ENCODE assay signal across 13 cellular contexts in genomic region chr22:39530136-39530535, GRCh38. TPM values are rescaled to one million over a fixed set of nuclear protein-coding genes. Genes with fewer than 3 reads are reported as not detected.
DNase-seq lines count a peak whose midpoint lies in the region; ATAC-seq, FAIRE-seq and TF ChIP-seq lines count a peak whose summit lies in the region.
"Had no signal": no experiment of that assay in that cellular context is flagged by ENCODE, and none has a peak within 500 bp of the region (broad histone marks: within the 10 kb centered on the region; RNA-seq: fewer than 3 reads in every experiment).

No MANE protein-coding gene starts in this region.

- peaks cover 6 to 15% of the 10 kb centered on the region in 2 donors for H3K36me3 ChIP-seq in kidney (ENCODE audit: control insufficient read depth in 1 of 2, insufficient read depth in 2 of 2, low read length in 2 of 2)

- H3K4me1 Mint-ChIP-seq in T-helper 2 cell treated with Interferon-gamma antibody and Interleukin-4, amounts not matched to agents 5 μg/mL and 100 μg/mL, for 36 hours (ENCODE audit: low read depth) = peaks cover 49% of the 10 kb centered on the region
- peaks cover 54% of the 10 kb centered on the region for H3K4me1 Mint-ChIP-seq in T-helper 17 cell
- H3K4me1 Mint-ChIP-seq in stimulated activated naive B cell treated with anti-CD40 and anti-IgM and Interleukin-4, amounts not matched to agents 10 μg/mL and 1 μg/mL and 100 μg/mL, for 72 hours = peaks cover 58 to 78% of the 10 kb centered on the region in 2 donors

- peaks cover 39 to 54% of the 10 kb centered on the region in 2 donors for H3K4me1 ChIP-seq in kidney (ENCODE audit: control insufficient read depth in 1 of 2, insufficient read depth in 1 of 2, low read depth in 1 of 2, low read length in 2 of 2)

- no peak for ATAC-seq in T-helper 17 cell
- ATAC-seq in stimulated activated naive B cell treated with anti-CD40 and anti-IgM and Interleukin-4, amounts not matched to agents 10 μg/mL and 1 μg/mL and 100 μg/mL, for 72 hours (replicated peaks) = no peak
- no peak for ATAC-seq in left cardiac atrium
- ATAC-seq: SK-N-SH treated with all-trans-retinoic acid at 6 μM for 48 hours had no signal

- H3K9me3 Mint-ChIP-seq in T-helper 2 cell treated with Interferon-gamma antibody and Interleukin-4, amounts not matched to agents 5 μg/mL and 100 μg/mL, for 36 hours = no peaks in the 10 kb centered on the region
- H3K9me3 Mint-ChIP-seq in stimulated activated naive B cell treated with anti-CD40 and anti-IgM and Interleukin-4, amounts not matched to agents 10 μg/mL and 1 μg/mL and 100 μg/mL, for 72 hours = peaks cover 0 to 1% of the 10 kb centered on the region in 2 donors

- H3K27me3 Mint-ChIP-seq in T-helper 2 cell treated with Interferon-gamma antibody and Interleukin-4, amounts not matched to agents 5 μg/mL and 100 μg/mL, for 36 hours (ENCODE audit: low read depth) = no peaks in the 10 kb centered on the region
- H3K27me3 Mint-ChIP-seq in T-helper 17 cell = no peaks in the 10 kb centered on the region
- H3K27me3 Mint-ChIP-seq in stimulated activated naive B cell treated with anti-CD40 and anti-IgM and Interleukin-4, amounts not matched to agents 10 μg/mL and 1 μg/mL and 100 μg/mL, for 72 hours = no peaks in the 10 kb centered on the region

- intact Hi-C loops in kidney (cut with DNase I) (loop anchor here (10.0 kb wide), 1 partner anchor 495 kb away; no protein-coding TSS in a partner anchor), left cardiac atrium (cut with DNase I) (no loop called here)

- no peak overlapping the region for H3K27ac ChIP-seq in kidney (ENCODE audit: low read depth in 2 of 2, low read length in 2 of 2)
- H3K27ac ChIP-seq: brain microvascular endothelial cell had no signal

- H3K4me3 Mint-ChIP-seq in T-helper 2 cell treated with Interferon-gamma antibody and Interleukin-4, amounts not matched to agents 5 μg/mL and 100 μg/mL, for 36 hours = peak overlapping the region; percentile 77
- H3K4me3 Mint-ChIP-seq in T-helper 17 cell = peak overlapping the region; percentile 98
- H3K4me3 Mint-ChIP-seq in stimulated activated naive B cell treated with anti-CD40 and anti-IgM and Interleukin-4, amounts not matched to agents 10 μg/mL and 1 μg/mL and 100 μg/mL, for 72 hours = peak overlapping the region; percentile 82 to 92

- no peak for TF ChIP-seq CTCF in kidney (IDR thresholded peaks at IDR 0.05; ENCODE audit: borderline replicate concordance, extremely low read depth, insufficient read depth)

- no peak overlapping the region for H3K9ac ChIP-seq in kidney (ENCODE audit: low read length in 2 of 2)

- H3K36me3 Mint-ChIP-seq in T-helper 2 cell treated with Interferon-gamma antibody and Interleukin-4, amounts not matched to agents 5 μg/mL and 100 μg/mL, for 36 hours (ENCODE audit: low read depth) = peaks cover 46% of the 10 kb centered on the region
- peaks cover 2% of the 10 kb centered on the region for H3K36me3 Mint-ChIP-seq in T-helper 17 cell (ENCODE audit: low read depth)
- H3K36me3 Mint-ChIP-seq in stimulated activated naive B cell treated with anti-CD40 and anti-IgM and Interleukin-4, amounts not matched to agents 10 μg/mL and 1 μg/mL and 100 μg/mL, for 72 hours = peaks cover 41 to 65% of the 10 kb centered on the region in 2 donors

- H3K27ac Mint-ChIP-seq in T-helper 2 cell treated with Interferon-gamma antibody and Interleukin-4, amounts not matched to agents 5 μg/mL and 100 μg/mL, for 36 hours = peak overlapping the region; percentile 31
- H3K27ac Mint-ChIP-seq in T-helper 17 cell = no peak overlapping the region
- peak overlapping the region; percentile 49 for H3K27ac Mint-ChIP-seq in stimulated activated naive B cell treated with anti-CD40 and anti-IgM and Interleukin-4, amounts not matched to agents 10 μg/mL and 1 μg/mL and 100 μg/mL, for 72 hours

- no peaks in the 10 kb centered on the region for H3K9me3 ChIP-seq in T-helper 17 cell (ENCODE audit: control insufficient read depth, low read length, poor library complexity, severe bottlenecking)
- no peaks in the 10 kb centered on the region for H3K9me3 ChIP-seq in kidney (ENCODE audit: control insufficient read depth in 1 of 2, low read length in 2 of 2)
- H3K9me3 ChIP-seq: esophagus muscularis mucosa had no signal

- no peak for DNase-seq in T-helper 2 cell treated with Interferon-gamma antibody and Interleukin-4, amounts not matched to agents 5 μg/mL and 100 μg/mL, for 36 hours (ENCODE audit: low spot score)
- no peak for DNase-seq in T-helper 2 cell
- DNase-seq in T-helper 17 cell = no peak
- DNase-seq in kidney = peak; percentile 29
- DNase-seq in stimulated activated naive B cell treated with anti-CD40 and anti-IgM and Interleukin-4, amounts not matched to agents 10 μg/mL and 1 μg/mL and 100 μg/mL, for 72 hours = no peak
- no peak for DNase-seq in NCI-H2196 treated with DMSO at 0.1 percent for 48 hours (lab: John Stamatoyannopoulos, UW; ENCODE audit: unreplicated experiment)
- DNase-seq in left cardiac atrium = no peak
- DNase-seq in inferior parietal cortex (ENCODE audit: extremely low spot score) = no peak
- DNase-seq: NCI-H1436 treated with DMSO at 0.1 percent for 48 hours had no signal

- no peak for FAIRE-seq in kidney (lab: Jason Lieb, UNC)
- FAIRE-seq: A204.1 had no signal

- H3K4me3 ChIP-seq in kidney (ENCODE audit: low read length in 2 of 2) = no peak overlapping the region

RNA-seq across cellular contexts. Expression of gene RPS19BP1, which starts 2.4 kb away (rescaled TPM):
- total RNA-seq in T-helper 17 cell = 10 to 100 TPM; 42.6 to 47.3 TPM
- 51.8 TPM for total RNA-seq in kidney
- polyA plus RNA-seq in kidney (ENCODE audit: insufficient read depth, low read depth, low replicate concordance) = 180 TPM
- total RNA-seq in left cardiac atrium = 10 to 100 TPM; 66.1 to 70.7 TPM

RNA-seq across cellular contexts. Expression of gene ATF4, which starts 9.8 kb away (rescaled TPM):
- total RNA-seq in T-helper 17 cell (100 to 1,000 TPM; 260 to 333 TPM), kidney (261 TPM), left cardiac atrium (100 to 1,000 TPM; 203 to 294 TPM)
- 293 TPM for polyA plus RNA-seq in kidney (ENCODE audit: insufficient read depth, low read depth, low replicate concordance)

RNA-seq across cellular contexts. Expression of gene MIEF1, which starts 28.0 kb away (rescaled TPM):
- 10 to 100 TPM; 16.9 to 22.7 TPM for total RNA-seq in T-helper 17 cell
- 27.9 TPM for total RNA-seq in kidney
- 13.0 TPM for polyA plus RNA-seq in kidney (ENCODE audit: insufficient read depth, low read depth, low replicate concordance)
- total RNA-seq in left cardiac atrium = 10 to 100 TPM; 18.1 to 29.0 TPM

RNA-seq across cellular contexts. Expression of gene CACNA1I, which starts 40.4 kb away (rescaled TPM):
- 10 to 100 TPM; 20.3 to 27.9 TPM for total RNA-seq in T-helper 17 cell
- total RNA-seq in kidney = 0.63 TPM
- not detected for polyA plus RNA-seq in kidney (ENCODE audit: insufficient read depth, low read depth, low replicate concordance)
- total RNA-seq in left cardiac atrium = under 1 TPM; 0.03 to 0.06 TPM
